1 cellular context compared by ENCODE assay signal in the genomic region with DNA sequence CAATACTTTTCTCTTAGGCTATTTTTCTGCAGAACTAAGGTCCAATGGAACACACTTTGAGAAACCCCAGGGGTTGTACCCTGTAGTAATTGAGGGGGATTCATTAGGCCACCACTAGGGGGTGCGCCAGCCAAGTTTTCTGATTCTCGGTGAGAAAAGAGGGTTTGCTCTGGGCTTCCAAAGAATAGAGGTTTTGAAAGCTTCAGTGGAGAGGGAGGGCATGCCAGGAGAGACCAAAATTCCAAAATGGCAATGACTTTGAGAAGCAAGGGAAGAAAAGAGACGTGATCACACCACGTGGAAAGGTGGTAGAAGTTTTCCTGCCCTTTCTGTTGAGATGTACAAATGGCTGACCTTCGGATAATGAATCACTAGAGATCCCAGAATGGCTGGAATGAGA.
TF ChIP-seq lines count a peak whose summit lies in the region.

No MANE protein-coding gene starts in this region.

TF ChIP-seq in HepG2, 621 proteins besides CTCF, POLR2A, EP300 and RAD21 (continued from another document and continues in another):
- TF ChIP-seq, protein P1, sequence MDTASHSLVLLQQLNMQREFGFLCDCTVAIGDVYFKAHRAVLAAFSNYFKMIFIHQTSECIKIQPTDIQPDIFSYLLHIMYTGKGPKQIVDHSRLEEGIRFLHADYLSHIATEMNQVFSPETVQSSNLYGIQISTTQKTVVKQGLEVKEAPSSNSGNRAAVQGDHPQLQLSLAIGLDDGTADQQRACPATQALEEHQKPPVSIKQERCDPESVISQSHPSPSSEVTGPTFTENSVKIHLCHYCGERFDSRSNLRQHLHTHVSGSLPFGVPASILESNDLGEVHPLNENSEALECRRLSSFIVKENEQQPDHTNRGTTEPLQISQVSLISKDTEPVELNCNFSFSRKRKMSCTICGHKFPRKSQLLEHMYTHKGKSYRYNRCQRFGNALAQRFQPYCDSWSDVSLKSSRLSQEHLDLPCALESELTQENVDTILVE (CRISPR knock-in tag; IDR thresholded peaks at IDR 0.05): peak; percentile 21; the same call in 1 of the 2 replicates
- TF ChIP-seq CREM (IDR thresholded peaks at IDR 0.05): 0 out of 2 replicates have a peak, but pooled peaks have one; percentile 10
- no peak for TF ChIP-seq CREM (CRISPR knock-in tag; IDR thresholded peaks at IDR 0.05)
- peak; percentile 63 for TF ChIP-seq KDM3A (CRISPR knock-in tag; IDR thresholded peaks at IDR 0.05; ENCODE audit: low read depth)
- TF ChIP-seq, protein P2, sequence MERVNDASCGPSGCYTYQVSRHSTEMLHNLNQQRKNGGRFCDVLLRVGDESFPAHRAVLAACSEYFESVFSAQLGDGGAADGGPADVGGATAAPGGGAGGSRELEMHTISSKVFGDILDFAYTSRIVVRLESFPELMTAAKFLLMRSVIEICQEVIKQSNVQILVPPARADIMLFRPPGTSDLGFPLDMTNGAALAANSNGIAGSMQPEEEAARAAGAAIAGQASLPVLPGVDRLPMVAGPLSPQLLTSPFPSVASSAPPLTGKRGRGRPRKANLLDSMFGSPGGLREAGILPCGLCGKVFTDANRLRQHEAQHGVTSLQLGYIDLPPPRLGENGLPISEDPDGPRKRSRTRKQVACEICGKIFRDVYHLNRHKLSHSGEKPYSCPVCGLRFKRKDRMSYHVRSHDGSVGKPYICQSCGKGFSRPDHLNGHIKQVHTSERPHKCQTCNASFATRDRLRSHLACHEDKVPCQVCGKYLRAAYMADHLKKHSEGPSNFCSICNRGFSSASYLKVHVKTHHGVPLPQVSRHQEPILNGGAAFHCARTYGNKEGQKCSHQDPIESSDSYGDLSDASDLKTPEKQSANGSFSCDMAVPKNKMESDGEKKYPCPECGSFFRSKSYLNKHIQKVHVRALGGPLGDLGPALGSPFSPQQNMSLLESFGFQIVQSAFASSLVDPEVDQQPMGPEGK (CRISPR knock-in tag; IDR thresholded peaks at IDR 0.05): 0 out of 2 replicates have a peak, but pooled peaks have one; percentile 7
- TF ChIP-seq BCL6 (CRISPR knock-in tag; IDR thresholded peaks at IDR 0.05): peak; percentile 39; the same call in 1 of the 2 replicates
- TF ChIP-seq MXD4 (CRISPR knock-in tag; IDR thresholded peaks at IDR 0.05): 0 out of 2 replicates have a peak, but pooled peaks have one; percentile 39
- TF ChIP-seq ZSCAN12 (CRISPR knock-in tag; IDR thresholded peaks at IDR 0.05): peak; percentile 70; the same call in 1 of the 2 replicates
- TF ChIP-seq, protein P3, sequence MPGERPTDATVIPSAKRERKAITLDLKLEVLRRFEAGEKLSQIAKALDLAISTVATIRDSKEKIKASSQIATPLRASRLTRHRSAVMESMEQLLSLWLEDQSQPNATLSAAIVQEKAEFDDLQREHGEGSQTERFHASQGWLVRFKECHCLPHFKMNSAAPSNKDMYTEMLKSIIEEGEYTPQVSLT (CRISPR knock-in tag; IDR thresholded peaks at IDR 0.05; ENCODE audit: borderline replicate concordance, low read depth): no peak
- no peak for TF ChIP-seq BHLHE40 (IDR thresholded peaks at IDR 0.05; ENCODE audit: low read length)
- no peak for TF ChIP-seq ZBTB1 (CRISPR knock-in tag; IDR thresholded peaks at IDR 0.05; ENCODE audit: borderline replicate concordance)
- peak; percentile 34; the same call in 1 of the 2 replicates for TF ChIP-seq ZNF331 (CRISPR knock-in tag; IDR thresholded peaks at IDR 0.05)
- TF ChIP-seq NR2F1 (CRISPR knock-in tag; IDR thresholded peaks at IDR 0.05): 0 out of 4 replicates have a peak, but pooled peaks of 1 of the 2 experiments have one; percentile 19
- peak; percentile 57; the same call in 1 of the 2 replicates for TF ChIP-seq KAT8 (CRISPR knock-in tag; IDR thresholded peaks at IDR 0.05)
- 0 out of 2 replicates have a peak, but pooled peaks have one; percentile 40 for TF ChIP-seq ZNF335 (CRISPR knock-in tag; IDR thresholded peaks at IDR 0.05)
- TF ChIP-seq, protein P4, sequence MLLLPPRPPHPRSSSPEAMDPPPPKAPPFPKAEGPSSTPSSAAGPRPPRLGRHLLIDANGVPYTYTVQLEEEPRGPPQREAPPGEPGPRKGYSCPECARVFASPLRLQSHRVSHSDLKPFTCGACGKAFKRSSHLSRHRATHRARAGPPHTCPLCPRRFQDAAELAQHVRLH (CRISPR knock-in tag; IDR thresholded peaks at IDR 0.05; ENCODE audit: borderline replicate concordance, low read depth): peak; percentile 43; the same call in 1 of the 2 replicates
- TF ChIP-seq BRCA1 (CRISPR knock-in tag; IDR thresholded peaks at IDR 0.05): 0 out of 2 replicates have a peak, but pooled peaks have one; percentile 43
- no peak for TF ChIP-seq CCDC6 (CRISPR knock-in tag; IDR thresholded peaks at IDR 0.05)
- no peak for TF ChIP-seq KDM5A (IDR thresholded peaks at IDR 0.05; ENCODE audit: borderline replicate concordance, low read length)
- TF ChIP-seq SP5 (CRISPR knock-in tag; IDR thresholded peaks at IDR 0.05; ENCODE audit: borderline replicate concordance, low read depth): no peak
- TF ChIP-seq ZMYM4 (CRISPR knock-in tag; IDR thresholded peaks at IDR 0.05): peak; percentile 70
- peak; percentile 44 for TF ChIP-seq ASH2L (IDR thresholded peaks at IDR 0.05; ENCODE audit: insufficient read length, low read depth, low read length)
- TF ChIP-seq, protein P5, sequence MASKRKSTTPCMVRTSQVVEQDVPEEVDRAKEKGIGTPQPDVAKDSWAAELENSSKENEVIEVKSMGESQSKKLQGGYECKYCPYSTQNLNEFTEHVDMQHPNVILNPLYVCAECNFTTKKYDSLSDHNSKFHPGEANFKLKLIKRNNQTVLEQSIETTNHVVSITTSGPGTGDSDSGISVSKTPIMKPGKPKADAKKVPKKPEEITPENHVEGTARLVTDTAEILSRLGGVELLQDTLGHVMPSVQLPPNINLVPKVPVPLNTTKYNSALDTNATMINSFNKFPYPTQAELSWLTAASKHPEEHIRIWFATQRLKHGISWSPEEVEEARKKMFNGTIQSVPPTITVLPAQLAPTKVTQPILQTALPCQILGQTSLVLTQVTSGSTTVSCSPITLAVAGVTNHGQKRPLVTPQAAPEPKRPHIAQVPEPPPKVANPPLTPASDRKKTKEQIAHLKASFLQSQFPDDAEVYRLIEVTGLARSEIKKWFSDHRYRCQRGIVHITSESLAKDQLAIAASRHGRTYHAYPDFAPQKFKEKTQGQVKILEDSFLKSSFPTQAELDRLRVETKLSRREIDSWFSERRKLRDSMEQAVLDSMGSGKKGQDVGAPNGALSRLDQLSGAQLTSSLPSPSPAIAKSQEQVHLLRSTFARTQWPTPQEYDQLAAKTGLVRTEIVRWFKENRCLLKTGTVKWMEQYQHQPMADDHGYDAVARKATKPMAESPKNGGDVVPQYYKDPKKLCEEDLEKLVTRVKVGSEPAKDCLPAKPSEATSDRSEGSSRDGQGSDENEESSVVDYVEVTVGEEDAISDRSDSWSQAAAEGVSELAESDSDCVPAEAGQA (IDR thresholded peaks at IDR 0.05; ENCODE audit: low read depth): no peak
- TF ChIP-seq, protein P5 (CRISPR knock-in tag; IDR thresholded peaks at IDR 0.05; ENCODE audit: borderline replicate concordance): no peak
- TF ChIP-seq SOX13 (IDR thresholded peaks at IDR 0.05): no peak
- peak in 1 of 2 experiments; percentile 7; a peak in 1 of 4 replicates for TF ChIP-seq SOX13 (CRISPR knock-in tag; conservative IDR thresholded peaks at IDR 0.05 in 1 of 2, IDR thresholded peaks at IDR 0.05 in 1 of 2)
- TF ChIP-seq NPAS2 (CRISPR knock-in tag; IDR thresholded peaks at IDR 0.05; ENCODE audit: borderline replicate concordance): no peak
- no peak for TF ChIP-seq ZNF251 (CRISPR knock-in tag; IDR thresholded peaks at IDR 0.05)
- TF ChIP-seq TP53 (CRISPR knock-in tag; conservative IDR thresholded peaks at IDR 0.05): 0 out of 2 replicates have a peak, but pooled peaks have one; percentile 29
- TF ChIP-seq, protein P6, sequence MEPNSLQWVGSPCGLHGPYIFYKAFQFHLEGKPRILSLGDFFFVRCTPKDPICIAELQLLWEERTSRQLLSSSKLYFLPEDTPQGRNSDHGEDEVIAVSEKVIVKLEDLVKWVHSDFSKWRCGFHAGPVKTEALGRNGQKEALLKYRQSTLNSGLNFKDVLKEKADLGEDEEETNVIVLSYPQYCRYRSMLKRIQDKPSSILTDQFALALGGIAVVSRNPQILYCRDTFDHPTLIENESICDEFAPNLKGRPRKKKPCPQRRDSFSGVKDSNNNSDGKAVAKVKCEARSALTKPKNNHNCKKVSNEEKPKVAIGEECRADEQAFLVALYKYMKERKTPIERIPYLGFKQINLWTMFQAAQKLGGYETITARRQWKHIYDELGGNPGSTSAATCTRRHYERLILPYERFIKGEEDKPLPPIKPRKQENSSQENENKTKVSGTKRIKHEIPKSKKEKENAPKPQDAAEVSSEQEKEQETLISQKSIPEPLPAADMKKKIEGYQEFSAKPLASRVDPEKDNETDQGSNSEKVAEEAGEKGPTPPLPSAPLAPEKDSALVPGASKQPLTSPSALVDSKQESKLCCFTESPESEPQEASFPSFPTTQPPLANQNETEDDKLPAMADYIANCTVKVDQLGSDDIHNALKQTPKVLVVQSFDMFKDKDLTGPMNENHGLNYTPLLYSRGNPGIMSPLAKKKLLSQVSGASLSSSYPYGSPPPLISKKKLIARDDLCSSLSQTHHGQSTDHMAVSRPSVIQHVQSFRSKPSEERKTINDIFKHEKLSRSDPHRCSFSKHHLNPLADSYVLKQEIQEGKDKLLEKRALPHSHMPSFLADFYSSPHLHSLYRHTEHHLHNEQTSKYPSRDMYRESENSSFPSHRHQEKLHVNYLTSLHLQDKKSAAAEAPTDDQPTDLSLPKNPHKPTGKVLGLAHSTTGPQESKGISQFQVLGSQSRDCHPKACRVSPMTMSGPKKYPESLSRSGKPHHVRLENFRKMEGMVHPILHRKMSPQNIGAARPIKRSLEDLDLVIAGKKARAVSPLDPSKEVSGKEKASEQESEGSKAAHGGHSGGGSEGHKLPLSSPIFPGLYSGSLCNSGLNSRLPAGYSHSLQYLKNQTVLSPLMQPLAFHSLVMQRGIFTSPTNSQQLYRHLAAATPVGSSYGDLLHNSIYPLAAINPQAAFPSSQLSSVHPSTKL (CRISPR knock-in tag; IDR thresholded peaks at IDR 0.05): peak; percentile 14; the same call in 1 of the 2 replicates
- TF ChIP-seq SIX4 (CRISPR knock-in tag; IDR thresholded peaks at IDR 0.05): no peak
- peak; percentile 31; the same call in 1 of the 2 replicates for TF ChIP-seq HNF4A (CRISPR knock-in tag; IDR thresholded peaks at IDR 0.05)
- TF ChIP-seq MBD4 (IDR thresholded peaks at IDR 0.05; ENCODE audit: borderline replicate concordance, low read length): no peak
- TF ChIP-seq GATAD2A (CRISPR knock-in tag; IDR thresholded peaks at IDR 0.05): peak; percentile 51; the same call in 1 of the 2 replicates
- TF ChIP-seq PPARG (CRISPR knock-in tag; conservative IDR thresholded peaks at IDR 0.05): peak; percentile 47; the same call in 1 of the 2 replicates
- TF ChIP-seq POGZ (CRISPR knock-in tag; IDR thresholded peaks at IDR 0.05): peak; percentile 43; the same call in 1 of the 2 replicates
- TF ChIP-seq, protein P7, sequence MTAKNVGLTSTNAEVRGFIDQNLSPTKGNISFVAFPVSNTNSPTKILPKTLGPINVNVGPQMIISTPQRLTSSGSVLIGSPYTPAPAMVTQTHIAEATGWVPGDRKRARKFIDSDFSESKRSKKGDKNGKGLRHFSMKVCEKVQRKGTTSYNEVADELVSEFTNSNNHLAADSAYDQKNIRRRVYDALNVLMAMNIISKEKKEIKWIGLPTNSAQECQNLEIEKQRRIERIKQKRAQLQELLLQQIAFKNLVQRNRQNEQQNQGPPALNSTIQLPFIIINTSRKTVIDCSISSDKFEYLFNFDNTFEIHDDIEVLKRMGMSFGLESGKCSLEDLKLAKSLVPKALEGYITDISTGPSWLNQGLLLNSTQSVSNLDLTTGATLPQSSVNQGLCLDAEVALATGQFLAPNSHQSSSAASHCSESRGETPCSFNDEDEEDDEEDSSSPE (CRISPR knock-in tag; IDR thresholded peaks at IDR 0.05): no peak
- TF ChIP-seq, protein P8, sequence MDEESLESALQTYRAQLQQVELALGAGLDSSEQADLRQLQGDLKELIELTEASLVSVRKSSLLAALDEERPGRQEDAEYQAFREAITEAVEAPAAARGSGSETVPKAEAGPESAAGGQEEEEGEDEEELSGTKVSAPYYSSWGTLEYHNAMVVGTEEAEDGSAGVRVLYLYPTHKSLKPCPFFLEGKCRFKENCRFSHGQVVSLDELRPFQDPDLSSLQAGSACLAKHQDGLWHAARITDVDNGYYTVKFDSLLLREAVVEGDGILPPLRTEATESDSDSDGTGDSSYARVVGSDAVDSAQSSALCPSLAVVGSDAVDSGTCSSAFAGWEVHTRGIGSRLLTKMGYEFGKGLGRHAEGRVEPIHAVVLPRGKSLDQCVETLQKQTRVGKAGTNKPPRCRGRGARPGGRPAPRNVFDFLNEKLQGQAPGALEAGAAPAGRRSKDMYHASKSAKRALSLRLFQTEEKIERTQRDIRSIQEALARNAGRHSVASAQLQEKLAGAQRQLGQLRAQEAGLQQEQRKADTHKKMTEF (CRISPR knock-in tag; IDR thresholded peaks at IDR 0.05): peak; percentile 69
- peak; percentile 41; the same call in 1 of the 2 replicates for TF ChIP-seq ZNF792 (CRISPR knock-in tag; IDR thresholded peaks at IDR 0.05)
- TF ChIP-seq SRF (IDR thresholded peaks at IDR 0.05; ENCODE audit: low read depth, low read length): 0 out of 2 replicates have a peak, but pooled peaks have one; percentile 14
- TF ChIP-seq ERF (CRISPR knock-in tag; IDR thresholded peaks at IDR 0.05): peak; percentile 58; the same call in 1 of the 2 replicates
- no peak for TF ChIP-seq JUND (CRISPR knock-in tag; IDR thresholded peaks at IDR 0.05)
- no peak for TF ChIP-seq BRD4 (CRISPR knock-in tag; IDR thresholded peaks at IDR 0.05)
- TF ChIP-seq ZNF124 (CRISPR knock-in tag; IDR thresholded peaks at IDR 0.05): 0 out of 2 replicates have a peak, but pooled peaks have one; percentile 27
- peak; percentile 58; the same call in 1 of the 2 replicates for TF ChIP-seq RCOR2 (CRISPR knock-in tag; IDR thresholded peaks at IDR 0.05)
